ENCODE assay signal across 2 cellular contexts in the genomic region with DNA sequence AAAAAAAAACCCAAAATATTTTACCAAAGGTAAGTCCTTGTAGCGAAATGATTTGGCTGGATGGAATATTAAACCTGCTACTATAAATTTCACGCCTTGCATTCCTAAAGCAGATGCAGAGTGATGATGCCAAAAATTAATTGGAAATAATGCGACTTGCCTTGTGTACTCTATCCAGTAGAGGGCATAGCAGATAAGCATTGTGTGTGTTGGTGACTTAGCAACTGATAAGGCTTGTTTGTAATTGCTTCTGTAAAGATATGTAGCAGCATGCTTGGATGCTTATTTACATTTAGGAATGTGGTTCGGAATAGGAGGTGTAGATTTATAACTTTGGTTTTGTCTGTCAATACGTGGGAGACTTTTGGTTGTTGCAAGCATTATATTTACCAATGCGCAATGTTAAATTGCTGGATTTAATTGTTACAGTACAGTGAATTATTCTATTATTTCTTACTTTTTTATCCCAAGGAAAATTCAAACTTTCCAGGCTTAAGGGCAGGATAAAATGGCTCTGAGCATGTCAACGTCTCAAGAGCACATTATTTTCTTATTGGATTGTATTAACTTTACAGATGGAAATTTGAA.
A peak's percentile ranks its signal among the peaks of the same experiment; 100 is the strongest.
TF ChIP-seq lines count a peak whose summit lies in the region.

No MANE protein-coding gene starts in this region.

TF ChIP-seq in K562, 482 proteins besides CTCF, POLR2A, EP300 and RAD21 (continues in another document):
- TF ChIP-seq RFX1 (IDR thresholded peaks at IDR 0.05), result peak; percentile 32; the same call in 1 of the 2 replicates
- 0 out of 4 replicates have a peak, but pooled peaks of 1 of the 2 experiments have one; percentile 19 for TF ChIP-seq MAZ (CRISPR knock-in tag; conservative IDR thresholded peaks at IDR 0.05 in 1 of 2, IDR thresholded peaks at IDR 0.05 in 1 of 2)
- TF ChIP-seq MTA3 (IDR thresholded peaks at IDR 0.05; ENCODE audit: borderline replicate concordance), result no peak
- TF ChIP-seq, protein P1, sequence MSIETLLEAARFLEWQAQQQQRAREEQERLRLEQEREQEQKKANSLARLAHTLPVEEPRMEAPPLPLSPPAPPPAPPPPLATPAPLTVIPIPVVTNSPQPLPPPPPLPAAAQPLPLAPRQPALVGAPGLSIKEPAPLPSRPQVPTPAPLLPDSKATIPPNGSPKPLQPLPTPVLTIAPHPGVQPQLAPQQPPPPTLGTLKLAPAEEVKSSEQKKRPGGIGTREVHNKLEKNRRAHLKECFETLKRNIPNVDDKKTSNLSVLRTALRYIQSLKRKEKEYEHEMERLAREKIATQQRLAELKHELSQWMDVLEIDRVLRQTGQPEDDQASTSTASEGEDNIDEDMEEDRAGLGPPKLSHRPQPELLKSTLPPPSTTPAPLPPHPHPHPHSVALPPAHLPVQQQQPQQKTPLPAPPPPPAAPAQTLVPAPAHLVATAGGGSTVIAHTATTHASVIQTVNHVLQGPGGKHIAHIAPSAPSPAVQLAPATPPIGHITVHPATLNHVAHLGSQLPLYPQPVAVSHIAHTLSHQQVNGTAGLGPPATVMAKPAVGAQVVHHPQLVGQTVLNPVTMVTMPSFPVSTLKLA (conservative IDR thresholded peaks at IDR 0.05), result 0 out of 4 replicates have a peak, but pooled peaks of 1 of the 2 experiments have one; percentile 21
- no peak for TF ChIP-seq CBX2 (IDR thresholded peaks at IDR 0.05; ENCODE audit: insufficient read depth, low read length, poor library complexity, severe bottlenecking)
- TF ChIP-seq MAFK (IDR thresholded peaks at IDR 0.05; ENCODE audit: low read length), result 0 out of 2 replicates have a peak, but pooled peaks have one; percentile 20
- peak; percentile 34; the same call in 1 of the 2 replicates for TF ChIP-seq DPF2 (IDR thresholded peaks at IDR 0.05)
- TF ChIP-seq, protein P2, sequence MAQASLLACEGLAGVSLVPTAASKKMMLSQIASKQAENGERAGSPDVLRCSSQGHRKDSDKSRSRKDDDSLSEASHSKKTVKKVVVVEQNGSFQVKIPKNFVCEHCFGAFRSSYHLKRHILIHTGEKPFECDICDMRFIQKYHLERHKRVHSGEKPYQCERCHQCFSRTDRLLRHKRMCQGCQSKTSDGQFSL (CRISPR knock-in tag; IDR thresholded peaks at IDR 0.05), result no peak
- TF ChIP-seq, protein P2 (tag; IDR thresholded peaks at IDR 0.05), result no peak
- TF ChIP-seq, protein P3, sequence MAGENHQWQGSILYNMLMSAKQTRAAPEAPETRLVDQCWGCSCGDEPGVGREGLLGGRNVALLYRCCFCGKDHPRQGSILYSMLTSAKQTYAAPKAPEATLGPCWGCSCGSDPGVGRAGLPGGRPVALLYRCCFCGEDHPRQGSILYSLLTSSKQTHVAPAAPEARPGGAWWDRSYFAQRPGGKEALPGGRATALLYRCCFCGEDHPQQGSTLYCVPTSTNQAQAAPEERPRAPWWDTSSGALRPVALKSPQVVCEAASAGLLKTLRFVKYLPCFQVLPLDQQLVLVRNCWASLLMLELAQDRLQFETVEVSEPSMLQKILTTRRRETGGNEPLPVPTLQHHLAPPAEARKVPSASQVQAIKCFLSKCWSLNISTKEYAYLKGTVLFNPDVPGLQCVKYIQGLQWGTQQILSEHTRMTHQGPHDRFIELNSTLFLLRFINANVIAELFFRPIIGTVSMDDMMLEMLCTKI (IDR thresholded peaks at IDR 0.05; ENCODE audit: partially characterized antibody), result no peak
- no peak for TF ChIP-seq ZNF124 (CRISPR knock-in tag; IDR thresholded peaks at IDR 0.05)
- TF ChIP-seq HNRNPLL (IDR thresholded peaks at IDR 0.05; ENCODE audit: low read depth, low read length, poor library complexity, severe bottlenecking), result no peak
- TF ChIP-seq PHF20 (IDR thresholded peaks at IDR 0.05; ENCODE audit: partially characterized antibody), result no peak
- 0 out of 2 replicates have a peak, but pooled peaks have one; percentile 17 for TF ChIP-seq ZNF134 (CRISPR knock-in tag; conservative IDR thresholded peaks at IDR 0.05)
- TF ChIP-seq BRF1 (IDR thresholded peaks at IDR 0.05; ENCODE audit: borderline replicate concordance, extremely low read depth, insufficient read length), result no peak
- TF ChIP-seq WHSC1 (IDR thresholded peaks at IDR 0.05; ENCODE audit: low read length), result no peak
- TF ChIP-seq FOXA3 (CRISPR knock-in tag; conservative IDR thresholded peaks at IDR 0.05 in 1 of 2, IDR thresholded peaks at IDR 0.05 in 1 of 2), result peak in 1 of 2 experiments; percentile 71; a peak in 2 of 4 replicates
- TF ChIP-seq, protein P4, sequence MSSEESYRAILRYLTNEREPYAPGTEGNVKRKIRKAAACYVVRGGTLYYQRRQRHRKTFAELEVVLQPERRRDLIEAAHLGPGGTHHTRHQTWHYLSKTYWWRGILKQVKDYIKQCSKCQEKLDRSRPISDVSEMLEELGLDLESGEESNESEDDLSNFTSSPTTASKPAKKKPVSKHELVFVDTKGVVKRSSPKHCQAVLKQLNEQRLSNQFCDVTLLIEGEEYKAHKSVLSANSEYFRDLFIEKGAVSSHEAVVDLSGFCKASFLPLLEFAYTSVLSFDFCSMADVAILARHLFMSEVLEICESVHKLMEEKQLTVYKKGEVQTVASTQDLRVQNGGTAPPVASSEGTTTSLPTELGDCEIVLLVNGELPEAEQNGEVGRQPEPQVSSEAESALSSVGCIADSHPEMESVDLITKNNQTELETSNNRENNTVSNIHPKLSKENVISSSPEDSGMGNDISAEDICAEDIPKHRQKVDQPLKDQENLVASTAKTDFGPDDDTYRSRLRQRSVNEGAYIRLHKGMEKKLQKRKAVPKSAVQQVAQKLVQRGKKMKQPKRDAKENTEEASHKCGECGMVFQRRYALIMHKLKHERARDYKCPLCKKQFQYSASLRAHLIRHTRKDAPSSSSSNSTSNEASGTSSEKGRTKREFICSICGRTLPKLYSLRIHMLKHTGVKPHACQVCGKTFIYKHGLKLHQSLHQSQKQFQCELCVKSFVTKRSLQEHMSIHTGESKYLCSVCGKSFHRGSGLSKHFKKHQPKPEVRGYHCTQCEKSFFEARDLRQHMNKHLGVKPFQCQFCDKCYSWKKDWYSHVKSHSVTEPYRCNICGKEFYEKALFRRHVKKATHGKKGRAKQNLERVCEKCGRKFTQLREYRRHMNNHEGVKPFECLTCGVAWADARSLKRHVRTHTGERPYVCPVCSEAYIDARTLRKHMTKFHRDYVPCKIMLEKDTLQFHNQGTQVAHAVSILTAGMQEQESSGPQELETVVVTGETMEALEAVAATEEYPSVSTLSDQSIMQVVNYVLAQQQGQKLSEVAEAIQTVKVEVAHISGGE (CRISPR knock-in tag; IDR thresholded peaks at IDR 0.05), result no peak
- TF ChIP-seq CREM (IDR thresholded peaks at IDR 0.05; ENCODE audit: low read depth), result peak; percentile 28; the same call in 1 of the 2 replicates
- peak; percentile 49; the same call in 1 of the 2 replicates for TF ChIP-seq SOX6 (IDR thresholded peaks at IDR 0.05)
- no peak for TF ChIP-seq BRCA1 (IDR thresholded peaks at IDR 0.05)
- no peak for TF ChIP-seq BRCA1 (CRISPR knock-in tag; IDR thresholded peaks at IDR 0.05)
- TF ChIP-seq EGR1 (conservative IDR thresholded peaks at IDR 0.05), result no peak
- no peak for TF ChIP-seq ERF (CRISPR knock-in tag; IDR thresholded peaks at IDR 0.05)
- peak; percentile 62 to 72 for TF ChIP-seq FOXK2 (conservative IDR thresholded peaks at IDR 0.05 in 1 of 2, IDR thresholded peaks at IDR 0.05 in 1 of 2; ENCODE audit: low read depth in 2 of 2)
- no peak for TF ChIP-seq XRCC4 (IDR thresholded peaks at IDR 0.05; ENCODE audit: extremely low read depth, insufficient read depth, insufficient read length)

TF ChIP-seq in HepG2, 621 proteins besides CTCF, POLR2A, EP300 and RAD21 (continues in another document):
- TF ChIP-seq ZSCAN29 (CRISPR knock-in tag; conservative IDR thresholded peaks at IDR 0.05), result no peak
- no peak for TF ChIP-seq EHMT2 (IDR thresholded peaks at IDR 0.05; ENCODE audit: borderline replicate concordance, low read depth, low read length)
- TF ChIP-seq KDM2A (CRISPR knock-in tag; IDR thresholded peaks at IDR 0.05; ENCODE audit: borderline replicate concordance, low read depth), result no peak
- no peak for TF ChIP-seq ZNF75D (CRISPR knock-in tag; IDR thresholded peaks at IDR 0.05; ENCODE audit: borderline replicate concordance)
- TF ChIP-seq, protein P5, sequence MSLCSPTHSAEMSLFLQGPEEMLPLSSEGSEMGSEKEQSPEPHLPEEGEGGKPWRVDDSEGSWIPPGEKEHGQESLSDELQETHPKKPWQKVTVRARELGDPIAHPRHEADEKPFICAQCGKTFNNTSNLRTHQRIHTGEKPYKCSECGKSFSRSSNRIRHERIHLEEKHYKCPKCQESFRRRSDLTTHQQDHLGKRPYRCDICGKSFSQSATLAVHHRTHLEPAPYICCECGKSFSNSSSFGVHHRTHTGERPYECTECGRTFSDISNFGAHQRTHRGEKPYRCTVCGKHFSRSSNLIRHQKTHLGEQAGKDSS (CRISPR knock-in tag; IDR thresholded peaks at IDR 0.05; ENCODE audit: borderline replicate concordance, low read depth), result no peak
- no peak for TF ChIP-seq ZBTB1 (CRISPR knock-in tag; IDR thresholded peaks at IDR 0.05; ENCODE audit: borderline replicate concordance)
- TF ChIP-seq ELF3 (CRISPR knock-in tag; IDR thresholded peaks at IDR 0.05), result no peak
- no peak for TF ChIP-seq FOXA1 (IDR thresholded peaks at IDR 0.05)
- peak; percentile 65 for TF ChIP-seq FOXA1 (CRISPR knock-in tag; IDR thresholded peaks at IDR 0.05)
- no peak for TF ChIP-seq ZNF441 (CRISPR knock-in tag; IDR thresholded peaks at IDR 0.05; ENCODE audit: borderline replicate concordance)
- TF ChIP-seq, protein P6, sequence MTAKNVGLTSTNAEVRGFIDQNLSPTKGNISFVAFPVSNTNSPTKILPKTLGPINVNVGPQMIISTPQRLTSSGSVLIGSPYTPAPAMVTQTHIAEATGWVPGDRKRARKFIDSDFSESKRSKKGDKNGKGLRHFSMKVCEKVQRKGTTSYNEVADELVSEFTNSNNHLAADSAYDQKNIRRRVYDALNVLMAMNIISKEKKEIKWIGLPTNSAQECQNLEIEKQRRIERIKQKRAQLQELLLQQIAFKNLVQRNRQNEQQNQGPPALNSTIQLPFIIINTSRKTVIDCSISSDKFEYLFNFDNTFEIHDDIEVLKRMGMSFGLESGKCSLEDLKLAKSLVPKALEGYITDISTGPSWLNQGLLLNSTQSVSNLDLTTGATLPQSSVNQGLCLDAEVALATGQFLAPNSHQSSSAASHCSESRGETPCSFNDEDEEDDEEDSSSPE (CRISPR knock-in tag; IDR thresholded peaks at IDR 0.05), result no peak
- TF ChIP-seq ZFX (CRISPR knock-in tag; IDR thresholded peaks at IDR 0.05; ENCODE audit: low read depth), result no peak
- no peak for TF ChIP-seq ZFP36L2 (CRISPR knock-in tag; IDR thresholded peaks at IDR 0.05)
- no peak for TF ChIP-seq ZNF3 (CRISPR knock-in tag; IDR thresholded peaks at IDR 0.05)
- TF ChIP-seq SMC3 (IDR thresholded peaks at IDR 0.05; ENCODE audit: low read length), result peak; percentile 86
- TF ChIP-seq SNAI1 (CRISPR knock-in tag; IDR thresholded peaks at IDR 0.05; ENCODE audit: borderline replicate concordance), result no peak
- TF ChIP-seq ZFY (CRISPR knock-in tag; IDR thresholded peaks at IDR 0.05), result no peak
- no peak for TF ChIP-seq ZNF747 (CRISPR knock-in tag; IDR thresholded peaks at IDR 0.05; ENCODE audit: borderline replicate concordance)
- TF ChIP-seq ZNF143 (CRISPR knock-in tag; IDR thresholded peaks at IDR 0.05), result no peak
- TF ChIP-seq ARNTL (CRISPR knock-in tag; IDR thresholded peaks at IDR 0.05), result no peak
- no peak for TF ChIP-seq BORCS8-MEF2B (CRISPR knock-in tag; IDR thresholded peaks at IDR 0.05)
- no peak for TF ChIP-seq ZNF264 (CRISPR knock-in tag; IDR thresholded peaks at IDR 0.05)
- no peak for TF ChIP-seq MBD4 (IDR thresholded peaks at IDR 0.05; ENCODE audit: borderline replicate concordance, low read length)
- TF ChIP-seq, protein P7, sequence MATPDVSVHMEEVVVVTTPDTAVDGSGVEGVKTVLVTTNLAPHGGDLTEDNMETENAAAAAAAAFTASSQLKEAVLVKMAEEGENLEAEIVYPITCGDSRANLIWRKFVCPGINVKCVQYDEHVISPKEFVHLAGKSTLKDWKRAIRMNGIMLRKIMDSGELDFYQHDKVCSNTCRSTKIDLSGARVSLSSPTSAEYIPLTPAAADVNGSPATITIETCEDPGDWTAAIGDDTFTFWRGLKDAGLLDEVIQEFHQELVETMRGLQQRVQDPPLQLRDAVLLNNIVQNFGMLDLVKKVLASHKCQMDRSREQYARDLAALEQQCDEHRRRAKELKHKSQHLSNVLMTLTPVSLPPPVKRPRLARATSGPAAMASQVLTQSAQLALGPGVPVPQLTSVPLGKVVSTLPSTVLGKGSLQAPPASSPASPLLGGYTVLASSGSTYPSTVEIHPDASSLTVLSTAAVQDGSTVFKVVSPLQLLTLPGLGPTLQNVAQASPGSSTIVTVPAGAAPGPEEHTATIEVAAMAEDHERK (CRISPR knock-in tag; IDR thresholded peaks at IDR 0.05; ENCODE audit: low read depth), result no peak
- TF ChIP-seq SRY (CRISPR knock-in tag; IDR thresholded peaks at IDR 0.05), result no peak
- no peak for TF ChIP-seq SIX1 (CRISPR knock-in tag; IDR thresholded peaks at IDR 0.05; ENCODE audit: borderline replicate concordance)
- TF ChIP-seq, protein P8, sequence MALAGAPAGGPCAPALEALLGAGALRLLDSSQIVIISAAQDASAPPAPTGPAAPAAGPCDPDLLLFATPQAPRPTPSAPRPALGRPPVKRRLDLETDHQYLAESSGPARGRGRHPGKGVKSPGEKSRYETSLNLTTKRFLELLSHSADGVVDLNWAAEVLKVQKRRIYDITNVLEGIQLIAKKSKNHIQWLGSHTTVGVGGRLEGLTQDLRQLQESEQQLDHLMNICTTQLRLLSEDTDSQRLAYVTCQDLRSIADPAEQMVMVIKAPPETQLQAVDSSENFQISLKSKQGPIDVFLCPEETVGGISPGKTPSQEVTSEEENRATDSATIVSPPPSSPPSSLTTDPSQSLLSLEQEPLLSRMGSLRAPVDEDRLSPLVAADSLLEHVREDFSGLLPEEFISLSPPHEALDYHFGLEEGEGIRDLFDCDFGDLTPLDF (CRISPR knock-in tag; IDR thresholded peaks at IDR 0.05), result no peak
- no peak for TF ChIP-seq SMARCC2 (IDR thresholded peaks at IDR 0.05)
- no peak for TF ChIP-seq YEATS4 (CRISPR knock-in tag; IDR thresholded peaks at IDR 0.05; ENCODE audit: borderline replicate concordance)
